Comparison of ENCODE assay signal across 19 cellular contexts in the genomic region with DNA sequence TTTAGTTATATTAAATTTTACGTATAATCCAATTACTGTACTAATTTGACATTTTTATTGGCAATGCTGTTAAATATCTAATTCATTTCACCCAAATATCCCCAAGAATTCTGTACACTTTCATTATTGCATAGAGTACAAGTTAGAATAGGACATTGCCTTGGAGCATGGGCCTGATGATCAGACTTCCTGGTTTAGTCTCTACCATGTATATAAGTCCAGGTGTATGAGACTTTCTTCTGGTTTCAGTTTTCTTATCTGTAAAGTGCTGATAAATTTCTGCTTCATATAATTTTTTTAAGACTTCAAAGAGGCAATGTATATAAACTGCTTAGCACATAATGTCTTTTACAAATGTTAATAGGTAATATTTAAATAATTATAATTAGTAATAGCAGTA.
DNase-seq lines count a peak whose midpoint lies in the region; ATAC-seq and TF ChIP-seq lines count a peak whose summit lies in the region.
"Had no signal": no experiment of that assay in that cellular context is flagged by ENCODE, and none has a peak within 500 bp of the region (broad histone marks: within the 10 kb centered on the region; RNA-seq: fewer than 3 reads in every experiment).

No MANE protein-coding gene starts in this region.

- no peak for DNase-seq in hepatic stellate cell (ENCODE audit: low spot score)
- DNase-seq in RKO (ENCODE audit: low spot score): no peak
- DNase-seq in caudate nucleus (lab: John Stamatoyannopoulos, UW): no peak
- no peak for DNase-seq in sciatic nerve (ENCODE audit: low spot score)
- DNase-seq: activated CD4-positive, alpha-beta T cell treated with anti-CD3 and anti-CD28 coated beads, Interleukin-2, amount 10 ng/mL, durations not matched to agents 7 days and 5 days; activated T-cell treated with anti-CD3 and anti-CD28 coated beads, Interleukin-2, amount 50 U/mL, for 72 hours; amniotic stem cell; dermis blood vessel endothelial cell; DMS79; H7; mesenchymal stem cell; NCI-H2029 treated with DMSO at 0.1 percent for 48 hours; NCI-H82; stomach had no signal

- peaks cover 10% of the 10 kb centered on the region; the same call in 1 of the 2 replicates for H3F3A ChIP-seq in SU-DHL-6 (ENCODE audit: insufficient read depth)

- H2AFZ ChIP-seq in SU-DHL-6 (ENCODE audit: low read depth, low read length, severe bottlenecking): no peak overlapping the region

- no peaks in the 10 kb centered on the region for H3K9me3 ChIP-seq in SU-DHL-6 (ENCODE audit: insufficient read depth, low read length)
- H3K9me3 ChIP-seq: neutrophil, stomach had no signal

- H3K4me3 ChIP-seq in SU-DHL-6 (ENCODE audit: insufficient read depth, low read length, poor library complexity, severe bottlenecking): no peak overlapping the region
- H3K4me3 ChIP-seq: stomach had no signal

- ATAC-seq in GM18861 (IDR thresholded peaks at IDR 0.05; ENCODE audit: unreplicated experiment) (peak; percentile 52), GM21447 (IDR thresholded peaks at IDR 0.05; ENCODE audit: unreplicated experiment) (peak; percentile 74), HG02885 (IDR thresholded peaks at IDR 0.05; ENCODE audit: poor library complexity, unreplicated experiment) (peak; percentile 73), sciatic nerve (no peak)
- ATAC-seq: activated T-cell treated with anti-CD3 and anti-CD28 coated beads, Interleukin-2, amount 50 U/mL, for 72 hours had no signal

- H3K36me3 ChIP-seq in SU-DHL-6 (ENCODE audit: low read length): no peaks in the 10 kb centered on the region
- H3K36me3 ChIP-seq: neutrophil, stomach had no signal

- H3K27me3 ChIP-seq in SU-DHL-6 (ENCODE audit: low read length): no peaks in the 10 kb centered on the region
- H3K27me3 ChIP-seq: neutrophil, stomach had no signal

- intact Hi-C loops in sciatic nerve (cut with DNase I): no loop called here

- H3K27ac ChIP-seq in SU-DHL-6 (ENCODE audit: low read depth, low read length) (peak overlapping the region; percentile 34), caudate nucleus (ENCODE audit: low read depth, low read length) (no peak overlapping the region)
- H3K27ac ChIP-seq: neutrophil, stomach had no signal

- H3K79me2 ChIP-seq in SU-DHL-6 (ENCODE audit: insufficient read depth, low read length): no peaks in the 10 kb centered on the region

- H3K9me2 ChIP-seq in SU-DHL-6 (replicated peaks; ENCODE audit: insufficient read depth, low read length): no peaks in the 10 kb centered on the region

- no peak for TF ChIP-seq CTCF in SU-DHL-6 (IDR thresholded peaks at IDR 0.05; ENCODE audit: insufficient read depth, low read length, poor library complexity, severe bottlenecking)

- no peak overlapping the region for H3K9ac ChIP-seq in SU-DHL-6 (ENCODE audit: low read length)

- H3K4me2 ChIP-seq in SU-DHL-6 (ENCODE audit: low read depth, low read length, poor library complexity, severe bottlenecking): peak overlapping the region; percentile 33

- no peaks in the 10 kb centered on the region for H4K20me1 ChIP-seq in SU-DHL-6 (ENCODE audit: low read depth, low read length)
